In genomic region chr18:75208836-75209128, GRCh38 we compare ENCODE assay signal across 8 cellular contexts. TPM values are rescaled to one million over a fixed set of nuclear protein-coding genes. Genes with fewer than 3 reads are reported as not detected.
DNase-seq lines count a peak whose midpoint lies in the region; ATAC-seq lines count a peak whose summit lies in the region.

No MANE protein-coding gene starts in this region.

- CTCF ChIA-PET in activated CD8-positive, alpha-beta memory T cell treated with anti-CD3 and anti-CD28 coated beads, Interleukin-2, amount 10 ng/mL, durations not matched to agents 7 days and 5 days (lab: Charles Lee): no interaction called here

- H3K4me3 ChIP-seq in iPS-11a (ENCODE audit: low read depth, low read length): peak overlapping the region; percentile 62

- peak overlapping the region; percentile 90 for H3K4me3 Mint-ChIP-seq in activated CD8-positive, alpha-beta memory T cell treated with anti-CD3 and anti-CD28 coated beads, Interleukin-2, amount 10 ng/mL, durations not matched to agents 7 days and 5 days
- H3K4me3 Mint-ChIP-seq in stimulated activated naive B cell treated with anti-CD40 and anti-IgM and Interleukin-4, amounts not matched to agents 10 μg/mL and 1 μg/mL and 100 μg/mL, for 72 hours: peak overlapping the region; percentile 92 to 99

- H3K27me3 Mint-ChIP-seq in activated CD8-positive, alpha-beta memory T cell treated with anti-CD3 and anti-CD28 coated beads, Interleukin-2, amount 10 ng/mL, durations not matched to agents 7 days and 5 days: peaks cover 27% of the 10 kb centered on the region
- peaks cover 25 to 35% of the 10 kb centered on the region in 2 donors for H3K27me3 Mint-ChIP-seq in stimulated activated naive B cell treated with anti-CD40 and anti-IgM and Interleukin-4, amounts not matched to agents 10 μg/mL and 1 μg/mL and 100 μg/mL, for 72 hours

- no peaks in the 10 kb centered on the region for H3K9me3 Mint-ChIP-seq in activated CD8-positive, alpha-beta memory T cell treated with anti-CD3 and anti-CD28 coated beads, Interleukin-2, amount 10 ng/mL, durations not matched to agents 7 days and 5 days (ENCODE audit: low read depth)
- H3K9me3 Mint-ChIP-seq in stimulated activated naive B cell treated with anti-CD40 and anti-IgM and Interleukin-4, amounts not matched to agents 10 μg/mL and 1 μg/mL and 100 μg/mL, for 72 hours: no peaks in the 10 kb centered on the region

- H3K36me3 Mint-ChIP-seq in activated CD8-positive, alpha-beta memory T cell treated with anti-CD3 and anti-CD28 coated beads, Interleukin-2, amount 10 ng/mL, durations not matched to agents 7 days and 5 days: peaks cover 19% of the 10 kb centered on the region
- H3K36me3 Mint-ChIP-seq in stimulated activated naive B cell treated with anti-CD40 and anti-IgM and Interleukin-4, amounts not matched to agents 10 μg/mL and 1 μg/mL and 100 μg/mL, for 72 hours: peaks cover 5 to 19% of the 10 kb centered on the region in 2 donors

- ATAC-seq in activated CD8-positive, alpha-beta memory T cell treated with anti-CD3 and anti-CD28 coated beads, Interleukin-2, amount 10 ng/mL, durations not matched to agents 7 days and 5 days: no peak
- peak; percentile 5 for ATAC-seq in HG02981 (IDR thresholded peaks at IDR 0.05; ENCODE audit: unreplicated experiment)
- peak; percentile 22 to 26 for ATAC-seq in stimulated activated naive B cell treated with anti-CD40 and anti-IgM and Interleukin-4, amounts not matched to agents 10 μg/mL and 1 μg/mL and 100 μg/mL, for 72 hours (replicated peaks)

- peak; percentile 61 for DNase-seq in activated CD8-positive, alpha-beta memory T cell treated with anti-CD3 and anti-CD28 coated beads, Interleukin-2, amount 10 ng/mL, durations not matched to agents 7 days and 5 days
- DNase-seq in activated CD8-positive, alpha-beta memory T cell treated with anti-CD3 and anti-CD28 coated beads for 24 hours: no peak
- DNase-seq in activated CD4-positive, alpha-beta T cell treated with anti-CD3 and anti-CD28 coated beads, Interleukin-2, amount 50 U/mL, for 1 hour: peak; percentile 16
- DNase-seq in stimulated activated naive B cell treated with anti-CD40 and anti-IgM and Interleukin-4, amounts not matched to agents 10 μg/mL and 1 μg/mL and 100 μg/mL, for 72 hours: no peak
- DNase-seq in NCI-H748 (lab: John Stamatoyannopoulos, UW; ENCODE audit: unreplicated experiment) (no peak), NCI-H1694 treated with DMSO at 0.1 percent for 48 hours (lab: John Stamatoyannopoulos, UW) (no peak)

- peaks cover 53% of the 10 kb centered on the region for H3K4me1 Mint-ChIP-seq in activated CD8-positive, alpha-beta memory T cell treated with anti-CD3 and anti-CD28 coated beads, Interleukin-2, amount 10 ng/mL, durations not matched to agents 7 days and 5 days
- peaks cover 28 to 53% of the 10 kb centered on the region in 2 donors for H3K4me1 Mint-ChIP-seq in stimulated activated naive B cell treated with anti-CD40 and anti-IgM and Interleukin-4, amounts not matched to agents 10 μg/mL and 1 μg/mL and 100 μg/mL, for 72 hours

- H3K27ac Mint-ChIP-seq in activated CD8-positive, alpha-beta memory T cell treated with anti-CD3 and anti-CD28 coated beads, Interleukin-2, amount 10 ng/mL, durations not matched to agents 7 days and 5 days: peak overlapping the region; percentile 57
- H3K27ac Mint-ChIP-seq in stimulated activated naive B cell treated with anti-CD40 and anti-IgM and Interleukin-4, amounts not matched to agents 10 μg/mL and 1 μg/mL and 100 μg/mL, for 72 hours: no peak overlapping the region

RNA-seq across cellular contexts. Expression of gene PTGR3, which starts 0.2 kb away (rescaled TPM):
- 10 to 100 TPM; 31.5 to 33.5 TPM for total RNA-seq in activated CD8-positive, alpha-beta memory T cell treated with anti-CD3 and anti-CD28 coated beads, Interleukin-2, amount 10 ng/mL, durations not matched to agents 7 days and 5 days

RNA-seq across cellular contexts. Expression of gene TSHZ1, which starts 1.8 kb away (rescaled TPM):
- 10 to 100 TPM; 13.8 to 20.4 TPM for total RNA-seq in activated CD8-positive, alpha-beta memory T cell treated with anti-CD3 and anti-CD28 coated beads, Interleukin-2, amount 10 ng/mL, durations not matched to agents 7 days and 5 days

Comparison
In these comparisons a context has a peak if more than half of its experiments do, and no peak if none do; other contexts are left out.
1. DNase-seq: peak in activated CD8-positive, alpha-beta memory T cell treated with anti-CD3 and anti-CD28 coated beads, Interleukin-2, amount 10 ng/mL, durations not matched to agents 7 days and 5 days (single experiment) and activated CD4-positive, alpha-beta T cell treated with anti-CD3 and anti-CD28 coated beads, Interleukin-2, amount 50 U/mL, for 1 hour (single experiment); none in activated CD8-positive, alpha-beta memory T cell treated with anti-CD3 and anti-CD28 coated beads for 24 hours (single experiment), stimulated activated naive B cell treated with anti-CD40 and anti-IgM and Interleukin-4, amounts not matched to agents 10 μg/mL and 1 μg/mL and 100 μg/mL, for 72 hours (single experiment), NCI-H748 (single experiment) and NCI-H1694 treated with DMSO at 0.1 percent for 48 hours (single experiment).